ENCODE assay signal across 23 cellular contexts in the genomic region with DNA sequence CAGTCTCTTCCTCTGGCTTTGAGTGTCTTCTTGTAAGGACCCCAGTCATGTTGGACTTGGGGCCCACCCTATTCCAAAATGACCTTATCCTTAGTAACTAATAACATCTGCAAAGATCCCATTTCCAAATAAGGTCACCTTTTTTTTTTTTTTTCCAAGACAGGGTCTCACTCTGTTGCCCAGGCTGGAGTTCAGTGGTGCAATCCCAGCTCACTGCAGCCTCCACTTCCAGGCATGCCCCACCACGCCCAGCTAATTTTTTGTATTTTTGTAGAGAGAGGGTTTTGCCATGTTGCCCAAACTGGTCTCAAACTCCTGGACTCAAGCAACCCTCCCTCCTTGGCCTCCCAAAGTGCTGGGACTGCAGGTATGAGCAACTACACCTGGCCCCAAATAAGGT.
DNase-seq lines count a peak whose midpoint lies in the region; ATAC-seq, FAIRE-seq and TF ChIP-seq lines count a peak whose summit lies in the region.
"Had no signal": no experiment of that assay in that cellular context is flagged by ENCODE, and none has a peak within 500 bp of the region (broad histone marks: within the 10 kb centered on the region; RNA-seq: fewer than 3 reads in every experiment).

No MANE protein-coding gene starts in this region.

- H3K4me1 ChIP-seq in HepG2 (ENCODE audit: insufficient read depth, low read length): peaks cover 32% of the 10 kb centered on the region
- peaks cover 0 to 15% (median 7%) of the 10 kb centered on the region in 4 donors for H3K4me1 ChIP-seq in right lobe of liver
- H3K4me1 ChIP-seq in gastroesophageal sphincter: peaks cover 0 to 29% (median 15%) of the 10 kb centered on the region in 3 donors
- H3K4me1 ChIP-seq in A673 (ENCODE audit: insufficient read depth, low read length, poor library complexity, severe bottlenecking): no peaks in the 10 kb centered on the region
- H3K4me1 ChIP-seq: HAP-1 had no signal

- no peak for TF ChIP-seq CTCF in HepG2 (CRISPR knock-in tag; IDR thresholded peaks at IDR 0.05)
- no peak for TF ChIP-seq CTCF in right lobe of liver (IDR thresholded peaks at IDR 0.05)
- TF ChIP-seq CTCF in glutamatergic neuron (IDR thresholded peaks at IDR 0.05; ENCODE audit: partially characterized antibody, unreplicated experiment): no peak
- TF ChIP-seq CTCF in type B pancreatic cell (conservative IDR thresholded peaks at IDR 0.05): no peak
- TF ChIP-seq CTCF in gastroesophageal sphincter (IDR thresholded peaks at IDR 0.05): no peak
- no peak for TF ChIP-seq CTCF in A673 (conservative IDR thresholded peaks at IDR 0.05; ENCODE audit: low read depth, low read length)

- no peak overlapping the region for H3K9ac ChIP-seq in HepG2 (ENCODE audit: insufficient read depth, low read depth, low read length)

- WGBS in HepG2 (ENCODE audit: low lambda C conversion rate): 59% methylated on average over 1 of the region's 1 CpG
- WGBS in right lobe of liver (ENCODE audit: insufficient coverage, low coverage, low lambda C conversion rate, missing lambda C conversion rate): 100% methylated on average over 1 of the region's 1 CpG
- 100% methylated on average over 1 of the region's 1 CpG; no CpG with 5 or more reads in 1 of the 2 donors for WGBS in gastroesophageal sphincter (ENCODE audit: low coverage in 1 of 2), 2 donors

- POLR2A ChIA-PET in HepG2 (lab: Yijun Ruan, JAX): interaction anchor here (1.5 to 6.0 kb wide), 3 partner anchors 21 to 59 kb away, joined by 4 to 35 read pairs (median 5); no protein-coding TSS in a partner anchor
- POLR2A ChIA-PET in HEK293T (lab: Yijun Ruan, JAX): no interaction called here
- POLR2A ChIA-PET in A673 (lab: Charles Lee; ENCODE audit: low non-redundant PET): no interaction called here

- H3K4me3 Mint-ChIP-seq in glutamatergic neuron (ENCODE audit: unreplicated experiment) (peak overlapping the region; percentile 30), type B pancreatic cell (no peak overlapping the region)
- H3K4me3 Mint-ChIP-seq: CD4-positive, CD25-positive, alpha-beta regulatory T cell; CD8-positive, alpha-beta T cell had no signal

- ATAC-seq in HepG2 (no peak), right lobe of liver (no peak), gastroesophageal sphincter (no peak), HG03571 (IDR thresholded peaks at IDR 0.05; ENCODE audit: unreplicated experiment) (no peak)
- ATAC-seq: A549; CD8-positive, alpha-beta T cell had no signal

- no peaks in the 10 kb centered on the region for H3K36me3 Mint-ChIP-seq in glutamatergic neuron (ENCODE audit: unreplicated experiment)
- H3K36me3 Mint-ChIP-seq in type B pancreatic cell: no peaks in the 10 kb centered on the region
- H3K36me3 Mint-ChIP-seq: CD4-positive, CD25-positive, alpha-beta regulatory T cell; CD8-positive, alpha-beta T cell had no signal

- in situ Hi-C loops in HepG2 (cut with HindIII; ENCODE audit: extremely low pct_ligation_motif_present, low pct_unique_long_range_greater_than_20kb): no loop called here

- CTCF ChIA-PET in HepG2 (lab: Yijun Ruan, JAX; ENCODE audit: low intra/inter-chr PET ratio, low total read pairs) (no interaction called here), HEK293T (lab: Yijun Ruan, JAX) (interaction anchor here (1.4 kb wide), 1 partner anchor 122 kb away, joined by 3 read pairs; no protein-coding TSS in a partner anchor), A673 (lab: Charles Lee) (no interaction called here)

- intact Hi-C loops in HepG2 (cut with micrococcal nuclease; ENCODE audit: unreplicated experiment) (loop anchor here (5.0 kb wide), 1 partner anchor 47 kb away; no protein-coding TSS in a partner anchor), right lobe of liver (cut with DNase I) (loop anchor here in 1 of 2 donors (10.0 kb wide), 1 partner anchor 60 kb away; no protein-coding TSS in a partner anchor), A673 (cut with micrococcal nuclease; ENCODE audit: unreplicated experiment) (no loop called here)

- DNase-seq in HepG2 (ENCODE audit: low spot score): no peak
- no peak for DNase-seq in right lobe of liver
- no peak for DNase-seq in HEK293T (ENCODE audit: extremely low spot score)
- no peak for DNase-seq in glutamatergic neuron
- no peak for DNase-seq in type B pancreatic cell (ENCODE audit: extremely low spot score, unreplicated experiment)
- no peak for DNase-seq in A673 (ENCODE audit: low spot score)
- DNase-seq: 8988T; CD4-positive, CD25-positive, alpha-beta regulatory T cell; CD8-positive, alpha-beta T cell; DMS 273 treated with DMSO at 0.1 percent for 48 hours; DMS79; EL; GDM1; GOT3 had no signal

- BruUV-seq in HepG2 (replicated peaks; lab: Mats Ljungman, UMichigan) (no TSS peak), A673 (replicated peaks; lab: Mats Ljungman, UMichigan) (no TSS peak)

- H3K27ac ChIP-seq in HepG2 (ENCODE audit: extremely low read length, insufficient read depth, low read length) (no peak overlapping the region), right lobe of liver (no peak overlapping the region), gastroesophageal sphincter (no peak overlapping the region), A673 (ENCODE audit: low read depth, low read length, poor library complexity, severe bottlenecking) (no peak overlapping the region)
- H3K27ac ChIP-seq: A549, C4-2B had no signal

- H3K27me3 ChIP-seq in HepG2 (ENCODE audit: control insufficient read depth in 1 of 2, insufficient read depth in 2 of 2, low read length in 2 of 2): peaks cover 0 to 2% of the 10 kb centered on the region in 2 experiments; a peak in 1 of 5 replicates
- H3K27me3 ChIP-seq in right lobe of liver: no peaks in the 10 kb centered on the region
- no peaks in the 10 kb centered on the region for H3K27me3 ChIP-seq in gastroesophageal sphincter
- H3K27me3 ChIP-seq in A673 (replicated peaks; ENCODE audit: insufficient read depth, low read depth, low read length, poor library complexity): no peaks in the 10 kb centered on the region

- no peaks in the 10 kb centered on the region for H4K20me1 ChIP-seq in HepG2 (ENCODE audit: insufficient read depth, low read length)

- peaks cover 37% of the 10 kb centered on the region for H3K4me1 Mint-ChIP-seq in glutamatergic neuron (ENCODE audit: low read depth, unreplicated experiment)
- H3K4me1 Mint-ChIP-seq in type B pancreatic cell (ENCODE audit: unreplicated experiment): peaks cover 27% of the 10 kb centered on the region
- H3K4me1 Mint-ChIP-seq: CD4-positive, CD25-positive, alpha-beta regulatory T cell had no signal

- FAIRE-seq in HepG2 (lab: Jason Lieb, UNC): no peak
- FAIRE-seq: A549, D721Med, GM12891, GM18507, H54 had no signal

- H3K27me3 Mint-ChIP-seq in glutamatergic neuron (ENCODE audit: unreplicated experiment): peaks cover 10% of the 10 kb centered on the region
- peaks cover 4% of the 10 kb centered on the region for H3K27me3 Mint-ChIP-seq in type B pancreatic cell
- H3K27me3 Mint-ChIP-seq: CD4-positive, CD25-positive, alpha-beta regulatory T cell had no signal

- no peaks in the 10 kb centered on the region for H3K36me3 ChIP-seq in HepG2 (replicated peaks in 1 of 2; ENCODE audit: control insufficient read depth in 1 of 2, insufficient read depth in 2 of 2, low read length in 2 of 2)
- H3K36me3 ChIP-seq in right lobe of liver: no peaks in the 10 kb centered on the region
- no peaks in the 10 kb centered on the region for H3K36me3 ChIP-seq in gastroesophageal sphincter
- H3K36me3 ChIP-seq in A673 (ENCODE audit: insufficient read depth, low read length, poor library complexity, severe bottlenecking): no peaks in the 10 kb centered on the region
- H3K36me3 ChIP-seq: HAP-1 had no signal

- TF ChIP-seq EP300 in HepG2 (IDR thresholded peaks at IDR 0.05; ENCODE audit: low read depth in 2 of 2, low read length in 2 of 2): no peak
- TF ChIP-seq EP300 in HepG2 (CRISPR knock-in tag; IDR thresholded peaks at IDR 0.05; ENCODE audit: borderline replicate concordance): no peak
- no peak for TF ChIP-seq EP300 in gastroesophageal sphincter (IDR thresholded peaks at IDR 0.05)

- H3K9me3 ChIP-seq in HepG2 (ENCODE audit: low read length) (no peaks in the 10 kb centered on the region), right lobe of liver (no peaks in the 10 kb centered on the region), gastroesophageal sphincter (no peaks in the 10 kb centered on the region), A673 (ENCODE audit: low read depth, low read length, poor library complexity, severe bottlenecking) (no peaks in the 10 kb centered on the region)
- H3K9me3 ChIP-seq: A549, HAP-1 had no signal

- no peak overlapping the region for H2AFZ ChIP-seq in HepG2 (ENCODE audit: low read length)

- TF ChIP-seq RAD21 in HepG2 (CRISPR knock-in tag; IDR thresholded peaks at IDR 0.05): no peak

- H3K79me2 ChIP-seq in HepG2 (ENCODE audit: insufficient read depth, low read length): no peaks in the 10 kb centered on the region

- TF ChIP-seq POLR2A in HepG2 (IDR thresholded peaks at IDR 0.05; ENCODE audit: insufficient read depth in 1 of 2, low read depth in 2 of 2, low read length in 2 of 2): no peak
- no peak for TF ChIP-seq POLR2A in right lobe of liver (IDR thresholded peaks at IDR 0.05)
- TF ChIP-seq POLR2A in gastroesophageal sphincter (IDR thresholded peaks at IDR 0.05): no peak

- H3K27ac Mint-ChIP-seq in glutamatergic neuron (ENCODE audit: unreplicated experiment): no peak overlapping the region
- peak overlapping the region; percentile 8 for H3K27ac Mint-ChIP-seq in type B pancreatic cell
- H3K27ac Mint-ChIP-seq: CD4-positive, CD25-positive, alpha-beta regulatory T cell; CD8-positive, alpha-beta T cell had no signal

- H3K9me3 Mint-ChIP-seq in glutamatergic neuron (ENCODE audit: unreplicated experiment) (peaks cover 15% of the 10 kb centered on the region), type B pancreatic cell (no peaks in the 10 kb centered on the region)
- H3K9me3 Mint-ChIP-seq: CD4-positive, CD25-positive, alpha-beta regulatory T cell; CD8-positive, alpha-beta T cell had no signal

- no peak overlapping the region for H3K4me2 ChIP-seq in HepG2 (ENCODE audit: low read depth, low read length)
- H3K4me2 ChIP-seq: A549 had no signal

- H3K4me3 ChIP-seq in HepG2 (replicated peaks in 1 of 3; ENCODE audit: insufficient read depth in 1 of 3, low read depth in 2 of 3, low read length in 3 of 3) (no peak overlapping the region), right lobe of liver (no peak overlapping the region), gastroesophageal sphincter (no peak overlapping the region), A673 (ENCODE audit: low read depth, low read length, poor library complexity, severe bottlenecking) (no peak overlapping the region)
- H3K4me3 ChIP-seq: A549, HAP-1 had no signal

TF ChIP-seq in HepG2, 621 proteins besides CTCF, POLR2A, EP300 and RAD21:
- TF ChIP-seq MIER2 (CRISPR knock-in tag; IDR thresholded peaks at IDR 0.05) (no peak), ZNF607 (CRISPR knock-in tag; IDR thresholded peaks at IDR 0.05; ENCODE audit: borderline replicate concordance) (no peak), ZNF121 (CRISPR knock-in tag; IDR thresholded peaks at IDR 0.05) (peak; percentile 81)
TF ChIP-seq in HepG2: peak in this region for 1.

TF ChIP-seq in HEK293T, 16 proteins besides CTCF, POLR2A, EP300 and RAD21:
- no peak for TF ChIP-seq HDGF (IDR thresholded peaks at IDR 0.05; ENCODE audit: borderline replicate concordance)
- peak; percentile 6; the same call in 1 of the 2 replicates for TF ChIP-seq ZNF384 (IDR thresholded peaks at IDR 0.05)
- TF ChIP-seq FOXK2 (IDR thresholded peaks at IDR 0.05): no peak
- no peak for TF ChIP-seq ELF4 (IDR thresholded peaks at IDR 0.05)
